ENCODE assay signal across 17 cellular contexts in the genomic region with DNA sequence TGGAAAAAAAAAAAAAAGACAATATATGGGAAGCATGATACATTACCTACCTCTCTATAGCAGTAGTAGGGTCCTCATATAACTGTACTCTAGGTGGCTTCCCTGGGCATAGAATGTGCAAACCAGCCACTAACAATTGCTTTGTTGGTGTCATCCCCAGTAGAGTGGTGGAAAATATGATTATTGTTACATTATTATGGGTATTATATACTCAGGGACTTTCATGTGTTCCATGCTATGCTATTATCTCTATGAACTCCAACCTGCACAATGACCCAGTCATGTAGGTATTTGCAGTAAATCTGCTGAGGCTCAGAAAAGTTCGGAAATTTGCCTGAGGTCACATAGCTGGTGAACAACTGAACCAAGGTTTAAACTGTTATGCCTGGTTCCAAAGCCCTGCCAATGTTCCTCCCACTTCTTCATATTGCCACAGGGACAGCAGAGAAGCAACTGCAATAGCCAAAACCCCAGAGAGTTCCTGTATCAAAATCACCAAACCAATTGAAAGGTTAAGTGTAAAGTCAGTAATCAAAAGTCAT. TPM values are rescaled to one million over a fixed set of nuclear protein-coding genes. Genes with fewer than 3 reads are reported as not detected.
DNase-seq lines count a peak whose midpoint lies in the region; ATAC-seq and TF ChIP-seq lines count a peak whose summit lies in the region.
"Had no signal": no experiment of that assay in that cellular context is flagged by ENCODE, and none has a peak within 500 bp of the region (broad histone marks: within the 10 kb centered on the region; RNA-seq: fewer than 3 reads in every experiment).

No MANE protein-coding gene starts in this region.

- H2AFZ ChIP-seq in mammary epithelial cell (ENCODE audit: low read depth, low read length) (no peak overlapping the region), osteoblast (ENCODE audit: low read length) (no peak overlapping the region)
- H2AFZ ChIP-seq: GM23248 had no signal

- in situ Hi-C loops in mammary epithelial cell (cut with MboI; ENCODE audit: low sequenced_read_pairs in 2 of 2), result no loop called here

- TF ChIP-seq CTCF in mammary epithelial cell (conservative IDR thresholded peaks at IDR 0.05 in 1 of 2, IDR thresholded peaks at IDR 0.05 in 1 of 2; ENCODE audit: extremely low read depth in 1 of 2, insufficient read depth in 1 of 2, low read depth in 1 of 2, low read length in 2 of 2) (no peak), MCF 10A (IDR thresholded peaks at IDR 0.05; ENCODE audit: unreplicated experiment) (no peak), endodermal cell (conservative IDR thresholded peaks at IDR 0.05) (no peak), osteoblast (IDR thresholded peaks at IDR 0.05; ENCODE audit: extremely low read depth, low read depth, low read length) (no peak)

- H3K36me3 Mint-ChIP-seq in MCF 10A (ENCODE audit: insufficient read depth, unreplicated experiment) (no peaks in the 10 kb centered on the region), endodermal cell (ENCODE audit: low read depth) (no peaks in the 10 kb centered on the region)
- no peaks in the 10 kb centered on the region for H3K36me3 Mint-ChIP-seq in effector memory CD8-positive, alpha-beta T cell (ENCODE audit: insufficient read depth)
- H3K36me3 Mint-ChIP-seq in activated CD4-positive, alpha-beta memory T cell treated with anti-CD3 and anti-CD28 coated beads for 36 hours, result no peaks in the 10 kb centered on the region
- H3K36me3 Mint-ChIP-seq: CD4-positive, alpha-beta memory T cell had no signal

- no peaks in the 10 kb centered on the region for H3K79me2 ChIP-seq in mammary epithelial cell (ENCODE audit: insufficient read depth, low read length)
- H3K79me2 ChIP-seq in osteoblast (ENCODE audit: insufficient read depth, low read length), result no peaks in the 10 kb centered on the region

- no peak for ATAC-seq in HG03432 (IDR thresholded peaks at IDR 0.05; ENCODE audit: unreplicated experiment)
- ATAC-seq in effector memory CD8-positive, alpha-beta T cell (replicated peaks), result no peak

- no peak overlapping the region for H3K27ac ChIP-seq in mammary epithelial cell (ENCODE audit: insufficient read depth, low read depth, low read length)
- no peak overlapping the region for H3K27ac ChIP-seq in endodermal cell (ENCODE audit: low read depth, low read length)
- H3K27ac ChIP-seq in osteoblast (ENCODE audit: low read depth, low read length), result no peak overlapping the region
- H3K27ac ChIP-seq: GM23248 had no signal

- H3K4me3 Mint-ChIP-seq in MCF 10A (ENCODE audit: unreplicated experiment) (no peak overlapping the region), endodermal cell (no peak overlapping the region)
- no peak overlapping the region for H3K4me3 Mint-ChIP-seq in effector memory CD8-positive, alpha-beta T cell
- no peak overlapping the region for H3K4me3 Mint-ChIP-seq in activated CD4-positive, alpha-beta memory T cell treated with anti-CD3 and anti-CD28 coated beads for 36 hours
- H3K4me3 Mint-ChIP-seq: CD4-positive, alpha-beta memory T cell had no signal

- no peak overlapping the region for H3K9ac ChIP-seq in mammary epithelial cell (ENCODE audit: insufficient read depth, low read length)
- H3K9ac ChIP-seq in endodermal cell (ENCODE audit: extremely low read depth, low read length, poor library complexity, severe bottlenecking), result no peak overlapping the region
- H3K9ac ChIP-seq: GM23248 had no signal

- H3K27me3 Mint-ChIP-seq in MCF 10A (ENCODE audit: insufficient read depth, unreplicated experiment), result no peaks in the 10 kb centered on the region
- no peaks in the 10 kb centered on the region for H3K27me3 Mint-ChIP-seq in endodermal cell (ENCODE audit: insufficient read depth)
- H3K27me3 Mint-ChIP-seq in effector memory CD8-positive, alpha-beta T cell, result no peaks in the 10 kb centered on the region
- H3K27me3 Mint-ChIP-seq in activated CD4-positive, alpha-beta memory T cell treated with anti-CD3 and anti-CD28 coated beads for 36 hours, result no peaks in the 10 kb centered on the region
- H3K27me3 Mint-ChIP-seq: CD4-positive, alpha-beta memory T cell had no signal

- intact Hi-C loops in mammary epithelial cell (cut with micrococcal nuclease) (no loop called here), MCF 10A (cut with micrococcal nuclease) (no loop called here)
- intact Hi-C loops in activated CD4-positive, alpha-beta memory T cell treated with anti-CD3 and anti-CD28 coated beads for 36 hours (cut with micrococcal nuclease), result no loop called here

- H3K27ac Mint-ChIP-seq in MCF 10A (ENCODE audit: low read depth, unreplicated experiment) (no peak overlapping the region), endodermal cell (no peak overlapping the region)
- H3K27ac Mint-ChIP-seq in effector memory CD8-positive, alpha-beta T cell, result no peak overlapping the region
- H3K27ac Mint-ChIP-seq in activated CD4-positive, alpha-beta memory T cell treated with anti-CD3 and anti-CD28 coated beads for 36 hours, result no peak overlapping the region
- H3K27ac Mint-ChIP-seq: CD4-positive, alpha-beta memory T cell had no signal

- H4K20me1 ChIP-seq in mammary epithelial cell (ENCODE audit: insufficient read depth, low read length) (no peaks in the 10 kb centered on the region), osteoblast (ENCODE audit: insufficient read depth, low read length) (no peaks in the 10 kb centered on the region)

- H3K27me3 ChIP-seq in mammary epithelial cell (ENCODE audit: insufficient read depth, low read length) (no peaks in the 10 kb centered on the region), endodermal cell (ENCODE audit: control insufficient read depth, insufficient read depth, low read length, poor library complexity, severe bottlenecking) (no peaks in the 10 kb centered on the region), osteoblast (ENCODE audit: insufficient read depth, low read length) (no peaks in the 10 kb centered on the region)

- BruUV-seq in mammary epithelial cell (replicated peaks; lab: Mats Ljungman, UMichigan) (no TSS peak), MCF 10A (replicated peaks; lab: Mats Ljungman, UMichigan) (no TSS peak)

- H3K4me3 ChIP-seq in mammary epithelial cell (replicated peaks in 1 of 3; ENCODE audit: insufficient read depth in 1 of 3, low read depth in 2 of 3, low read length in 3 of 3) (no peak overlapping the region), endodermal cell (ENCODE audit: low read length) (no peak overlapping the region), osteoblast (ENCODE audit: insufficient read depth, low read length) (no peak overlapping the region)
- H3K4me3 ChIP-seq: GM23248 had no signal

- H3K9me3 ChIP-seq in mammary epithelial cell (replicated peaks; ENCODE audit: insufficient read depth, low read length) (no peaks in the 10 kb centered on the region), endodermal cell (ENCODE audit: control insufficient read depth, low read length) (no peaks in the 10 kb centered on the region), osteoblast (ENCODE audit: low read depth, low read length) (no peaks in the 10 kb centered on the region)

- dilution Hi-C loops in mammary epithelial cell (cut with HindIII; ENCODE audit: low sequenced_read_pairs), result no loop called here

- H3K4me2 ChIP-seq in mammary epithelial cell (ENCODE audit: insufficient read depth, low read depth, low read length) (no peak overlapping the region), osteoblast (ENCODE audit: insufficient read depth, low read length) (no peak overlapping the region)

- POLR2A ChIA-PET in MCF 10A (lab: Yijun Ruan, JAX), result no interaction called here
- POLR2A ChIA-PET in activated CD4-positive, alpha-beta memory T cell treated with anti-CD3 and anti-CD28 coated beads for 36 hours (lab: Charles Lee), result no interaction called here

- 0% methylated on average over 1 of the region's 1 CpG for WGBS in mammary epithelial cell (ENCODE audit: low coverage, missing lambda C conversion rate)
- WGBS in endodermal cell (ENCODE audit: insufficient coverage in 1 of 2, insufficient read length in 1 of 2), 2 experiments, result 84 to 100% methylated on average over 1 of the region's 1 CpG

- DNase-seq in mammary epithelial cell, result peak; percentile 3
- no peak for DNase-seq in MCF 10A (ENCODE audit: unreplicated experiment)
- peak; percentile 9 for DNase-seq in MV-4-11 (lab: John Stamatoyannopoulos, UW)
- DNase-seq in endodermal cell, result peak; percentile 3
- DNase-seq in osteoblast (ENCODE audit: insufficient read length, low spot score, missing footprints), result peak; percentile 74
- DNase-seq in effector memory CD8-positive, alpha-beta T cell, result no peak
- no peak for DNase-seq in activated CD4-positive, alpha-beta memory T cell treated with anti-CD3 and anti-CD28 coated beads for 36 hours
- DNase-seq: C1 segment of cervical spinal cord; Calu3; CD4-positive, alpha-beta memory T cell; COR-L47; DMS53; DMS79 treated with DMSO at 0.1 percent for 48 hours; GM23248; H7; HCEC 1CT had no signal

- no peaks in the 10 kb centered on the region for H3K36me3 ChIP-seq in mammary epithelial cell (ENCODE audit: insufficient read depth, low read length)
- no peaks in the 10 kb centered on the region for H3K36me3 ChIP-seq in endodermal cell (ENCODE audit: control insufficient read depth, insufficient read depth, low read length)
- H3K36me3 ChIP-seq in osteoblast (ENCODE audit: insufficient read depth, low read length), result no peaks in the 10 kb centered on the region

- CTCF ChIA-PET in mammary epithelial cell (lab: Charles Lee; ENCODE audit: low non-redundant PET), result no interaction called here
- CTCF ChIA-PET in MCF 10A (lab: Yijun Ruan, JAX), result no interaction called here
- CTCF ChIA-PET in activated CD4-positive, alpha-beta memory T cell treated with anti-CD3 and anti-CD28 coated beads for 36 hours (lab: Charles Lee), result no interaction called here

- H3K4me1 ChIP-seq in mammary epithelial cell (ENCODE audit: insufficient read depth, low read length) (no peaks in the 10 kb centered on the region), endodermal cell (ENCODE audit: control insufficient read depth, insufficient read depth, low read length) (no peaks in the 10 kb centered on the region), osteoblast (ENCODE audit: insufficient read depth, low read length) (no peaks in the 10 kb centered on the region)

- H3K4me1 Mint-ChIP-seq in MCF 10A (ENCODE audit: insufficient read depth, unreplicated experiment), result no peaks in the 10 kb centered on the region
- no peaks in the 10 kb centered on the region for H3K4me1 Mint-ChIP-seq in endodermal cell
- no peaks in the 10 kb centered on the region for H3K4me1 Mint-ChIP-seq in effector memory CD8-positive, alpha-beta T cell (ENCODE audit: low read depth in 2 of 2)
- no peaks in the 10 kb centered on the region for H3K4me1 Mint-ChIP-seq in activated CD4-positive, alpha-beta memory T cell treated with anti-CD3 and anti-CD28 coated beads for 36 hours (ENCODE audit: low read depth)

- H3K9me3 Mint-ChIP-seq in MCF 10A (ENCODE audit: unreplicated experiment) (no peaks in the 10 kb centered on the region), endodermal cell (peaks cover 8% of the 10 kb centered on the region)
- no peaks in the 10 kb centered on the region for H3K9me3 Mint-ChIP-seq in effector memory CD8-positive, alpha-beta T cell
- no peaks in the 10 kb centered on the region for H3K9me3 Mint-ChIP-seq in activated CD4-positive, alpha-beta memory T cell treated with anti-CD3 and anti-CD28 coated beads for 36 hours
- H3K9me3 Mint-ChIP-seq: CD4-positive, alpha-beta memory T cell had no signal

RNA-seq across cellular contexts. Expression of a gene that starts 52.6 kb away (rescaled TPM):
- 100 to 1,000 TPM in 1 of 2 donors, 10 to 100 TPM in 1; 65.2 to 212 TPM for total RNA-seq in mammary epithelial cell
- polyA plus RNA-seq in mammary epithelial cell, result 119 TPM
- 294 TPM for polyA minus RNA-seq in mammary epithelial cell
- total RNA-seq in MCF 10A (2022), result 143 and 162 TPM in 2 replicates
- 100 to 1,000 TPM; 130 to 142 TPM for total RNA-seq in endodermal cell
- 156 TPM for polyA plus RNA-seq in endodermal cell (2013, experiment 1 of 2)
- 139 TPM for polyA plus RNA-seq in endodermal cell (2013, experiment 2 of 2)
- total RNA-seq in osteoblast, result 231 and 287 TPM in 2 replicates
- 10 to 100 TPM; 42.1 to 43.4 TPM for total RNA-seq in activated CD4-positive, alpha-beta memory T cell treated with anti-CD3 and anti-CD28 coated beads for 36 hours

Comparison
In these comparisons a context has a peak if more than half of its experiments do, and no peak if none do; other contexts are left out.
1. DNase-seq: peak in mammary epithelial cell (single experiment), MV-4-11 (single experiment), endodermal cell (single experiment) and osteoblast (single experiment); none in MCF 10A (single experiment), effector memory CD8-positive, alpha-beta T cell (0 of 3) and activated CD4-positive, alpha-beta memory T cell treated with anti-CD3 and anti-CD28 coated beads for 36 hours (single experiment).